In genomic region chr2:207131634-207132418, GRCh38 we compare ENCODE assay signal across 14 cellular contexts. TPM values are rescaled to one million over a fixed set of nuclear protein-coding genes. Genes with fewer than 3 reads are reported as not detected.
DNase-seq lines count a peak whose midpoint lies in the region; TF ChIP-seq lines count a peak whose summit lies in the region.
"Had no signal": no experiment of that assay in that cellular context is flagged by ENCODE, and none has a peak within 500 bp of the region (broad histone marks: within the 10 kb centered on the region; RNA-seq: fewer than 3 reads in every experiment).

No MANE protein-coding gene starts in this region.

- H3K27me3 Mint-ChIP-seq in activated naive CD4-positive, alpha-beta T cell treated with anti-CD3 and anti-CD28 coated beads, Interleukin-2, amount 50 U/mL, for 24 hours, result no peaks in the 10 kb centered on the region

- H3K27ac ChIP-seq in muscle layer of duodenum (ENCODE audit: low read length), result peak overlapping the region; percentile 48
- peak overlapping the region in 3 of 4 donors; percentile 5 to 92 (median 92) for H3K27ac ChIP-seq in tibial nerve
- H3K27ac ChIP-seq: PC-9 had no signal

- H3K9me3 ChIP-seq in muscle layer of duodenum (ENCODE audit: control insufficient read depth in 1 of 2, low read length in 2 of 2), result no peaks in the 10 kb centered on the region
- H3K9me3 ChIP-seq in tibial nerve, result peaks cover 0 to 8% (median 0%) of the 10 kb centered on the region in 4 donors

- H3K4me3 Mint-ChIP-seq in activated naive CD4-positive, alpha-beta T cell treated with anti-CD3 and anti-CD28 coated beads, Interleukin-2, amount 50 U/mL, for 24 hours, result peak overlapping the region; percentile 15

- H3K27ac Mint-ChIP-seq in activated naive CD4-positive, alpha-beta T cell treated with anti-CD3 and anti-CD28 coated beads, Interleukin-2, amount 50 U/mL, for 24 hours, result peak overlapping the region; percentile 71

- TF ChIP-seq EP300 in tibial nerve (IDR thresholded peaks at IDR 0.05), result no peak

- 53 to 57% methylated on average over 2 of the region's 2 CpGs for WGBS in tibial nerve, 2 donors

- no peaks in the 10 kb centered on the region for H3K27me3 ChIP-seq in muscle layer of duodenum (ENCODE audit: low read depth, low read length)
- no peaks in the 10 kb centered on the region for H3K27me3 ChIP-seq in tibial nerve

- TF ChIP-seq POLR2A in tibial nerve (IDR thresholded peaks at IDR 0.05), result no peak

- in situ Hi-C loops in astrocyte of the spinal cord (cut with HindIII; ENCODE audit: low sequenced_read_pairs), result no loop called here

- H3K4me1 Mint-ChIP-seq in activated naive CD4-positive, alpha-beta T cell treated with anti-CD3 and anti-CD28 coated beads, Interleukin-2, amount 50 U/mL, for 24 hours, result peaks cover 88% of the 10 kb centered on the region

- no peak for DNase-seq in activated naive CD4-positive, alpha-beta T cell (lab: John Stamatoyannopoulos, UW)
- DNase-seq in astrocyte of the spinal cord (ENCODE audit: low read depth, low spot score), result peak; percentile 29
- no peak for DNase-seq in tibial nerve (ENCODE audit: low spot score in 2 of 2)
- no peak for DNase-seq in DMS114 treated with DMSO at 0.1 percent for 48 hours (lab: John Stamatoyannopoulos, UW; ENCODE audit: unreplicated experiment)
- DNase-seq in GM19240 (ENCODE audit: insufficient read length, low spot score), result no peak
- no peak for DNase-seq in activated CD8-positive, alpha-beta memory T cell treated with anti-CD3 and anti-CD28 coated beads, Interleukin-2, amount 50 U/mL, for 48 hours
- DNase-seq: activated T-cell treated with anti-CD3 and anti-CD28 coated beads, Interleukin-2, amount 50 U/mL, for 48 hours; head of caudate nucleus; NCI-H2029 treated with DMSO at 0.1 percent for 48 hours; PC-9 had no signal

- TF ChIP-seq CTCF in astrocyte of the spinal cord (IDR thresholded peaks at IDR 0.05; ENCODE audit: low read depth, low read length) (no peak), tibial nerve (IDR thresholded peaks at IDR 0.05) (no peak)

- H3K36me3 ChIP-seq in muscle layer of duodenum (ENCODE audit: control insufficient read depth in 1 of 2, insufficient read depth in 2 of 2, low read length in 2 of 2) (no peaks in the 10 kb centered on the region), tibial nerve (no peaks in the 10 kb centered on the region)

- H3K36me3 Mint-ChIP-seq in activated naive CD4-positive, alpha-beta T cell treated with anti-CD3 and anti-CD28 coated beads, Interleukin-2, amount 50 U/mL, for 24 hours, result peaks cover 29% of the 10 kb centered on the region

- H3K4me3 ChIP-seq in astrocyte of the spinal cord (ENCODE audit: low read depth, low read length) (no peak overlapping the region), muscle layer of duodenum (ENCODE audit: low read depth in 1 of 2, low read length in 2 of 2) (no peak overlapping the region), tibial nerve (no peak overlapping the region)
- H3K4me3 ChIP-seq: K562, PC-9, smooth muscle cell had no signal

- H3K9me3 Mint-ChIP-seq in activated naive CD4-positive, alpha-beta T cell treated with anti-CD3 and anti-CD28 coated beads, Interleukin-2, amount 50 U/mL, for 24 hours, result peaks cover 6% of the 10 kb centered on the region

- H3K4me1 ChIP-seq in muscle layer of duodenum (ENCODE audit: control insufficient read depth in 1 of 2, insufficient read depth in 2 of 2, low read length in 2 of 2) (peaks cover 19 to 49% of the 10 kb centered on the region in 2 donors), tibial nerve (peaks cover 0 to 81% (median 52%) of the 10 kb centered on the region in 4 donors)

RNA-seq across cellular contexts. Expression of gene KLF7, which starts 33.9 kb away (rescaled TPM):
- 10 to 100 TPM; 25.8 to 55.3 (median 37.1) TPM for total RNA-seq in tibial nerve
